Comparison of ENCODE assay signal across 8 cellular contexts in genomic region chr19:36973844-36974195, GRCh38. TPM values are rescaled to one million over a fixed set of nuclear protein-coding genes. Genes with fewer than 3 reads are reported as not detected.
DNase-seq lines count a peak whose midpoint lies in the region; ATAC-seq and TF ChIP-seq lines count a peak whose summit lies in the region.

No MANE protein-coding gene starts in this region.

- no peak overlapping the region for H3K27ac ChIP-seq in HUES48 (ENCODE audit: low read depth, low read length)
- H3K27ac ChIP-seq in ectodermal cell (ENCODE audit: insufficient read depth, low read depth, low read length, poor library complexity, severe bottlenecking): no peak overlapping the region
- H3K27ac ChIP-seq in neural cell (ENCODE audit: low read length): no peak overlapping the region

- DNase-seq in AG10803 (ENCODE audit: low read depth) (no peak), D341Med (ENCODE audit: low spot score) (no peak), NCI-H526 (lab: John Stamatoyannopoulos, UW) (no peak), DMS79 treated with DMSO at 0.1 percent for 48 hours (lab: John Stamatoyannopoulos, UW) (no peak)

- peaks cover 31% of the 10 kb centered on the region for H3K9me3 ChIP-seq in HUES48 (ENCODE audit: control insufficient read depth, insufficient read depth, low read length)
- peaks cover 4% of the 10 kb centered on the region for H3K9me3 ChIP-seq in ectodermal cell (ENCODE audit: control insufficient read depth, low read length)
- peaks cover 12% of the 10 kb centered on the region for H3K9me3 ChIP-seq in neural cell (ENCODE audit: low read length)

- H3K4me3 ChIP-seq in AG10803 (ENCODE audit: low read length) (peak overlapping the region; percentile 76), HUES48 (ENCODE audit: low read depth, low read length) (peak overlapping the region; percentile 78), ectodermal cell (ENCODE audit: insufficient read depth, low read depth, low read length) (peak overlapping the region; percentile 18), neural cell (ENCODE audit: low read length) (peak overlapping the region; percentile 47)

- no peak for ATAC-seq in GM19395 (IDR thresholded peaks at IDR 0.05; ENCODE audit: unreplicated experiment)

- no peak overlapping the region for H2AFZ ChIP-seq in neural cell (ENCODE audit: low read depth, low read length)

- TF ChIP-seq CTCF in AG10803 (conservative IDR thresholded peaks at IDR 0.05; ENCODE audit: low read length) (no peak), neural cell (IDR thresholded peaks at IDR 0.05; ENCODE audit: poor library complexity, severe bottlenecking) (no peak)

- no peak for TF ChIP-seq RAD21 in neural cell (conservative IDR thresholded peaks at IDR 0.05)

- H3K9ac ChIP-seq in HUES48 (ENCODE audit: low read depth, low read length) (no peak overlapping the region), neural cell (ENCODE audit: low read length) (no peak overlapping the region)

- H3K27me3 ChIP-seq in HUES48 (ENCODE audit: control insufficient read depth, insufficient read depth, low read length): no peaks in the 10 kb centered on the region
- no peaks in the 10 kb centered on the region for H3K27me3 ChIP-seq in ectodermal cell (ENCODE audit: control insufficient read depth, insufficient read depth, low read length, poor library complexity, severe bottlenecking)
- H3K27me3 ChIP-seq in neural cell (ENCODE audit: insufficient read depth, low read depth, low read length): no peaks in the 10 kb centered on the region

- H3K4me2 ChIP-seq in neural cell (ENCODE audit: low read length): no peak overlapping the region

- H3K36me3 ChIP-seq in HUES48 (ENCODE audit: control insufficient read depth, insufficient read depth, low read length): 0 out of 2 replicates have a peak, but pooled peaks cover 2% of the 10 kb centered on the region
- H3K36me3 ChIP-seq in ectodermal cell (ENCODE audit: control insufficient read depth, insufficient read depth, low read length): no peaks in the 10 kb centered on the region
- H3K36me3 ChIP-seq in neural cell (ENCODE audit: insufficient read depth, low read length): no peaks in the 10 kb centered on the region

- 90 to 92% methylated on average over 5 to 6 of the region's 6 CpGs for WGBS in ectodermal cell, 2 experiments

- TF ChIP-seq EP300 in neural cell (conservative IDR thresholded peaks at IDR 0.05; ENCODE audit: poor library complexity, severe bottlenecking): no peak

- H3K79me2 ChIP-seq in neural cell (replicated peaks; ENCODE audit: insufficient read depth, low read length): no peaks in the 10 kb centered on the region

- H3F3A ChIP-seq in neural cell (ENCODE audit: insufficient read depth, low read length, poor library complexity, severe bottlenecking): no peaks in the 10 kb centered on the region

- H3K4me1 ChIP-seq in HUES48 (ENCODE audit: control insufficient read depth, insufficient read depth, low read length) (no peaks in the 10 kb centered on the region), ectodermal cell (ENCODE audit: control insufficient read depth, insufficient read depth, low read length) (no peaks in the 10 kb centered on the region)

- no peaks in the 10 kb centered on the region for H3K9me2 ChIP-seq in neural cell (ENCODE audit: insufficient read depth, low read length)

- no peaks in the 10 kb centered on the region for H4K20me1 ChIP-seq in neural cell (ENCODE audit: insufficient read depth)

TF ChIP-seq in neural cell, 6 proteins besides CTCF, POLR2A, EP300 and RAD21:
- TF ChIP-seq SMC3 (conservative IDR thresholded peaks at IDR 0.05; ENCODE audit: poor library complexity) (no peak), TAF1 (IDR thresholded peaks at IDR 0.05; ENCODE audit: low read depth) (no peak), EZH2 (IDR thresholded peaks at IDR 0.05; ENCODE audit: borderline replicate concordance, insufficient read depth, low read length, poor library complexity, severe bottlenecking) (no peak), REST (IDR thresholded peaks at IDR 0.05; ENCODE audit: borderline replicate concordance) (no peak), MXI1 (conservative IDR thresholded peaks at IDR 0.05; ENCODE audit: poor library complexity, severe bottlenecking) (no peak), POLR2AphosphoS5 (IDR thresholded peaks at IDR 0.05) (no peak)

RNA-seq across cellular contexts. Expression of gene ZNF568, which starts 57.7 kb away (rescaled TPM):
- 5.0 TPM for polyA plus RNA-seq in ectodermal cell (2013, experiment 1 of 4)
- polyA plus RNA-seq in ectodermal cell (2013, experiment 2 of 4): 4.5 TPM
- polyA plus RNA-seq in ectodermal cell (2013, experiment 3 of 4): 4.0 TPM
- polyA plus RNA-seq in ectodermal cell (2013, experiment 4 of 4): 4.5 TPM
- 19.2 and 25.1 TPM in 2 replicates for polyA plus RNA-seq in neural cell
- 37.3 and 37.7 TPM in 2 replicates for polyA minus RNA-seq in neural cell

RNA-seq across cellular contexts. Expression of gene ZNF829, which starts 57.7 kb away (rescaled TPM):
- 4.8 TPM for polyA plus RNA-seq in ectodermal cell (2013, experiment 1 of 4)
- 6.3 TPM for polyA plus RNA-seq in ectodermal cell (2013, experiment 2 of 4)
- 4.8 TPM for polyA plus RNA-seq in ectodermal cell (2013, experiment 3 of 4)
- 4.5 TPM for polyA plus RNA-seq in ectodermal cell (2013, experiment 4 of 4)
- polyA plus RNA-seq in neural cell: 1.8 and 1.9 TPM in 2 replicates
- 5.6 and 6.7 TPM in 2 replicates for polyA minus RNA-seq in neural cell

Comparison
In these comparisons a context has a peak if more than half of its experiments do, and no peak if none do; other contexts are left out.
1. H3K4me3 ChIP-seq: peak in every context shown above with its lines; median percentile 78 in HUES48; 76 in AG10803; 47 in neural cell; 18 in ectodermal cell.